In genomic region chr9:134136117-134136996, GRCh38 we compare ENCODE assay signal across 7 cellular contexts. TPM values are rescaled to one million over a fixed set of nuclear protein-coding genes. Genes with fewer than 3 reads are reported as not detected.
A peak's percentile ranks its signal among the peaks of the same experiment; 100 is the strongest.
DNase-seq lines count a peak whose midpoint lies in the region; ATAC-seq and TF ChIP-seq lines count a peak whose summit lies in the region.

No MANE protein-coding gene starts in this region.

- H3K4ac ChIP-seq in H9 (ENCODE audit: low read depth, low read length) = no peak overlapping the region

- H3K9me3 ChIP-seq in H9 (ENCODE audit: control insufficient read depth, low read depth, low read length) = no peaks in the 10 kb centered on the region
- no peaks in the 10 kb centered on the region for H3K9me3 ChIP-seq in OCI-LY7 (ENCODE audit: low read length)
- H3K9me3 ChIP-seq in mammary epithelial cell (replicated peaks; ENCODE audit: insufficient read depth, low read length) = no peaks in the 10 kb centered on the region
- no peaks in the 10 kb centered on the region for H3K9me3 ChIP-seq in right lobe of liver
- no peaks in the 10 kb centered on the region for H3K9me3 ChIP-seq in subcutaneous abdominal adipose tissue (ENCODE audit: control insufficient read depth in 5 of 5, low read length in 5 of 5)

- no peak overlapping the region for H2BK5ac ChIP-seq in H9 (ENCODE audit: insufficient read length, low read length)

- POLR2A ChIA-PET in OCI-LY7 (lab: Charles Lee) = interaction anchor here (0.6 to 1.3 kb wide), 2 partner anchors 28 to 1092 kb away, joined by 3 to 5 read pairs; partner anchors contain the start of gene RNU6ATAC

- ATAC-seq in right lobe of liver = peak in 2 of 4 donors; percentile 1 to 3

- no peaks in the 10 kb centered on the region for H3K9me3 Mint-ChIP-seq in H9

- no peak overlapping the region for H2BK20ac ChIP-seq in H9 (ENCODE audit: low read depth, low read length, poor library complexity, severe bottlenecking)

- DNase-seq in GM13976 (ENCODE audit: low spot score) (peak; percentile 63), H9 (no peak), OCI-LY7 (ENCODE audit: low spot score) (peak; percentile 38), mammary epithelial cell (peak; percentile 19), right lobe of liver (peak in 1 of 3 donors; percentile 47), SHP77 (lab: John Stamatoyannopoulos, UW) (no peak)

- no peak overlapping the region for H4K5ac ChIP-seq in H9 (ENCODE audit: insufficient read length, low read depth, low read length)

- H2AFZ ChIP-seq in H9 (ENCODE audit: low read length) (no peak overlapping the region), OCI-LY7 (ENCODE audit: low read length) (no peak overlapping the region), mammary epithelial cell (ENCODE audit: low read depth, low read length) (peak overlapping the region; percentile 68)

- no peak overlapping the region for H4K91ac ChIP-seq in H9 (ENCODE audit: insufficient read length, low read depth, low read length)

- H2BK120ac ChIP-seq in H9 (ENCODE audit: low read depth, low read length, poor library complexity, severe bottlenecking) = no peak overlapping the region

- H2AK5ac ChIP-seq in H9 (ENCODE audit: insufficient read length, low read length) = no peak overlapping the region

- no peak overlapping the region for H4K8ac ChIP-seq in H9 (replicated peaks; ENCODE audit: insufficient read length, low read depth, low read length)

- peak; percentile 46 for TF ChIP-seq POLR2A in right lobe of liver (IDR thresholded peaks at IDR 0.05)

- H3K36me3 Mint-ChIP-seq in H9 (ENCODE audit: insufficient read depth in 1 of 3, low read depth in 3 of 3) = peaks cover 21 to 32% (median 26%) of the 10 kb centered on the region in 3 experiments; a peak in 6 of 7 replicates

- TF ChIP-seq CTCF in GM13976 (IDR thresholded peaks at IDR 0.05; ENCODE audit: borderline replicate concordance, control extremely low read depth, extremely low read depth, insufficient read depth, missing control alignments) = no peak
- no peak for TF ChIP-seq CTCF in H9 (conservative IDR thresholded peaks at IDR 0.05)
- TF ChIP-seq CTCF in OCI-LY7 (conservative IDR thresholded peaks at IDR 0.05; ENCODE audit: low read length) = no peak
- TF ChIP-seq CTCF in mammary epithelial cell (conservative IDR thresholded peaks at IDR 0.05 in 1 of 2, IDR thresholded peaks at IDR 0.05 in 1 of 2; ENCODE audit: extremely low read depth in 1 of 2, insufficient read depth in 1 of 2, low read depth in 1 of 2, low read length in 2 of 2) = no peak
- no peak for TF ChIP-seq CTCF in right lobe of liver (IDR thresholded peaks at IDR 0.05)

- no peak overlapping the region for H2BK15ac ChIP-seq in H9 (ENCODE audit: low read depth, low read length)

- H3K4me2 ChIP-seq in H9 (ENCODE audit: insufficient read depth, insufficient read length, low read length) (peak overlapping the region; percentile 61), OCI-LY7 (ENCODE audit: low read length) (peak overlapping the region; percentile 86), mammary epithelial cell (ENCODE audit: insufficient read depth, low read depth, low read length) (peak overlapping the region; percentile 80)

- no peak overlapping the region for H2BK12ac ChIP-seq in H9 (ENCODE audit: insufficient read length, low read depth, low read length)

- peaks cover 25 to 42% of the 10 kb centered on the region in 2 experiments for H3K4me1 Mint-ChIP-seq in H9

- peak overlapping the region; percentile 90 to 97 for H3K4me3 Mint-ChIP-seq in H9

- intact Hi-C loops in OCI-LY7 (cut with micrococcal nuclease; ENCODE audit: unreplicated experiment) (loop anchor here (5.0 kb wide), 1 partner anchor 109 kb away; the partner anchor contains the start of gene BRD3OS), mammary epithelial cell (cut with micrococcal nuclease) (loop anchor here (1.0 to 5.0 kb wide), 3 partner anchors 28 to 109 kb away; partner anchors contain the start of genes BRD3OS and RNU6ATAC), right lobe of liver (cut with DNase I) (no loop called here)

- no peaks in the 10 kb centered on the region for H3K27me3 Mint-ChIP-seq in H9 (ENCODE audit: low read depth)

- H3K36me3 ChIP-seq in OCI-LY7 (ENCODE audit: insufficient read depth, low read length) (peaks cover 39% of the 10 kb centered on the region), mammary epithelial cell (ENCODE audit: insufficient read depth, low read length) (peaks cover 5% of the 10 kb centered on the region), right lobe of liver (peaks cover 0 to 18% (median 7%) of the 10 kb centered on the region in 4 donors), subcutaneous abdominal adipose tissue (ENCODE audit: control insufficient read depth in 5 of 5, insufficient read depth in 5 of 5, low read length in 5 of 5) (peaks cover 0 to 16% (median 14%) of the 10 kb centered on the region in 5 donors)

- peak overlapping the region; percentile 92 for H3K14ac ChIP-seq in H9 (ENCODE audit: insufficient read depth, low read length)

- H3K4me1 ChIP-seq in H9 (ENCODE audit: insufficient read depth, low read length) (peaks cover 7% of the 10 kb centered on the region; the same call in 1 of the 2 replicates), OCI-LY7 (ENCODE audit: insufficient read depth, low read length, poor library complexity, severe bottlenecking) (peaks cover 27% of the 10 kb centered on the region), mammary epithelial cell (ENCODE audit: insufficient read depth, low read length) (peaks cover 24% of the 10 kb centered on the region), right lobe of liver (peaks cover 0 to 33% (median 15%) of the 10 kb centered on the region in 4 donors), subcutaneous abdominal adipose tissue (ENCODE audit: control insufficient read depth in 5 of 5, insufficient read depth in 5 of 5, low read length in 5 of 5) (peaks cover 4 to 62% (median 52%) of the 10 kb centered on the region in 5 donors)

- dilution Hi-C loops in mammary epithelial cell (cut with HindIII; ENCODE audit: low sequenced_read_pairs) = no loop called here

- H3K27me3 ChIP-seq in H9 (ENCODE audit: insufficient read depth, low read length) (no peaks in the 10 kb centered on the region), mammary epithelial cell (ENCODE audit: insufficient read depth, low read length) (no peaks in the 10 kb centered on the region), right lobe of liver (no peaks in the 10 kb centered on the region), subcutaneous abdominal adipose tissue (ENCODE audit: control insufficient read depth in 5 of 5, insufficient read depth in 4 of 5, low read length in 5 of 5) (no peaks in the 10 kb centered on the region)

- H3K9me2 ChIP-seq in OCI-LY7 (ENCODE audit: insufficient read depth, low read length) = no peaks in the 10 kb centered on the region

- no peak overlapping the region for H3T11ph ChIP-seq in H9 (ENCODE audit: low read length)

- H3K9ac ChIP-seq in H9 (ENCODE audit: extremely low read depth, insufficient read length, low read length) (peak overlapping the region; percentile 75), mammary epithelial cell (ENCODE audit: insufficient read depth, low read length) (peak overlapping the region; percentile 45), subcutaneous abdominal adipose tissue (ENCODE audit: low read length in 5 of 5) (peak overlapping the region; percentile 26 to 97 (median 84))

- in situ Hi-C loops in GM13976 (cut with MboI; ENCODE audit: low sequenced_read_pairs, unreplicated experiment) (no loop called here), mammary epithelial cell (cut with MboI; ENCODE audit: low sequenced_read_pairs in 2 of 2) (no loop called here)

- CTCF ChIA-PET in OCI-LY7 (lab: Charles Lee; ENCODE audit: unreplicated experiment) = interaction anchor here (0.6 kb wide), 1 partner anchor 76 kb away, joined by 4 read pairs; no protein-coding TSS in a partner anchor
- CTCF ChIA-PET in mammary epithelial cell (lab: Charles Lee; ENCODE audit: low non-redundant PET) = interaction anchor here (0.6 kb wide), 2 partner anchors 28 to 863 kb away, joined by 3 to 4 read pairs; no protein-coding TSS in a partner anchor

- no CpG with 5 or more reads among the region's 93 CpGs for WGBS in H9 (ENCODE audit: extremely low coverage, insufficient read length, low lambda C conversion rate)
- 2% methylated on average over 7 of the region's 93 CpGs for WGBS in mammary epithelial cell (ENCODE audit: low coverage, missing lambda C conversion rate)
- 0% methylated on average over 3 of the region's 93 CpGs for WGBS in right lobe of liver (ENCODE audit: insufficient coverage, low coverage, low lambda C conversion rate, missing lambda C conversion rate)

- no peak overlapping the region for H3K27ac ChIP-seq in H9 (ENCODE audit: insufficient read length, low read depth, low read length)
- H3K27ac ChIP-seq in OCI-LY7 (ENCODE audit: low read depth, low read length, poor library complexity, severe bottlenecking) = peak overlapping the region; percentile 40
- peak overlapping the region; percentile 50 for H3K27ac ChIP-seq in mammary epithelial cell (ENCODE audit: insufficient read depth, low read depth, low read length)
- H3K27ac ChIP-seq in right lobe of liver = peak overlapping the region; percentile 32 to 60 (median 33)
- H3K27ac ChIP-seq in subcutaneous abdominal adipose tissue (ENCODE audit: low read depth, low read length) = no peak overlapping the region

- H3K79me1 ChIP-seq in H9 (ENCODE audit: insufficient read depth, low read depth, low read length, poor library complexity, severe bottlenecking) = peaks cover 7% of the 10 kb centered on the region

- H3K4me3 ChIP-seq in OCI-LY7 (ENCODE audit: low read depth, low read length, poor library complexity, severe bottlenecking) (peak overlapping the region; percentile 100), mammary epithelial cell (replicated peaks in 1 of 3; ENCODE audit: insufficient read depth in 1 of 3, low read depth in 2 of 3, low read length in 3 of 3) (peak overlapping the region; percentile 68 to 95 (median 84)), right lobe of liver (peak overlapping the region; percentile 67 to 99 (median 97)), subcutaneous abdominal adipose tissue (ENCODE audit: low read depth in 1 of 5, low read length in 5 of 5) (peak overlapping the region; percentile 73 to 90 (median 80))

- BruUV-seq in OCI-LY7 (replicated peaks; lab: Mats Ljungman, UMichigan) (TSS peak; percentile 54), mammary epithelial cell (replicated peaks; lab: Mats Ljungman, UMichigan) (TSS peak; percentile 22)

- peaks cover 29% of the 10 kb centered on the region; the same call in 1 of the 2 replicates for H3K79me2 ChIP-seq in H9 (ENCODE audit: insufficient read depth, low read length)
- H3K79me2 ChIP-seq in OCI-LY7 (ENCODE audit: insufficient read depth, low read depth, low read length) = peaks cover 48% of the 10 kb centered on the region
- H3K79me2 ChIP-seq in mammary epithelial cell (ENCODE audit: insufficient read depth, low read length) = peaks cover 61% of the 10 kb centered on the region

- peaks cover 6% of the 10 kb centered on the region for H4K20me1 ChIP-seq in H9 (ENCODE audit: control insufficient read depth, insufficient read depth, insufficient read length)
- H4K20me1 ChIP-seq in OCI-LY7 (ENCODE audit: insufficient read depth, low read length) = peaks cover 27% of the 10 kb centered on the region; the same call in 1 of the 2 replicates
- H4K20me1 ChIP-seq in mammary epithelial cell (ENCODE audit: insufficient read depth, low read length) = peaks cover 3% of the 10 kb centered on the region

- peak overlapping the region; percentile 66 to 94 (median 89); a peak in 6 of 7 replicates for H3K27ac Mint-ChIP-seq in H9

- H3K23ac ChIP-seq in H9 (ENCODE audit: insufficient read length, low read depth, low read length) = no peak overlapping the region

- H3K23me2 ChIP-seq in H9 (ENCODE audit: insufficient read length, low read depth, low read length, poor library complexity, severe bottlenecking) = peaks cover 11% of the 10 kb centered on the region

- H3K56ac ChIP-seq in H9 (ENCODE audit: insufficient read length, low read depth, low read length) = no peak overlapping the region

- H3K18ac ChIP-seq in H9 (ENCODE audit: insufficient read length, low read depth, low read length) = no peak overlapping the region

RNA-seq across cellular contexts. Expression of gene WDR5, which starts 0.5 kb away (rescaled TPM):
- total RNA-seq in H9 (2021) = 72.3 and 74.0 TPM in 2 replicates
- 27.5 and 32.5 TPM in 2 replicates for total RNA-seq in OCI-LY7 (2014; rRNA removed; shearing (Covaris generic))
- 44.6 and 46.3 TPM in 2 replicates for total RNA-seq in OCI-LY7 (2022)
- total RNA-seq in mammary epithelial cell = 10 to 100 TPM; 22.3 to 37.9 TPM
- polyA plus RNA-seq in mammary epithelial cell = 32.8 TPM
- polyA minus RNA-seq in mammary epithelial cell = 31.2 TPM
- total RNA-seq in right lobe of liver = 10 to 100 TPM; 16.6 to 24.0 (median 19.9) TPM

RNA-seq across cellular contexts. Expression of gene RNU6ATAC, which starts 28.0 kb away (rescaled TPM):
- total RNA-seq in H9 (2021) (132 and 134 TPM in 2 replicates), OCI-LY7 (2022) (80.3 and 130 TPM in 2 replicates), mammary epithelial cell (10 to 100 TPM in 1 of 2 donors, not detected in 1; 58.5 TPM), right lobe of liver (10 to 100 TPM in 4 of 6 experiments, not detected in 2; 17.4 to 91.1 (median 42.6) TPM)
- not detected in 2 replicates for total RNA-seq in OCI-LY7 (2014; rRNA removed; shearing (Covaris generic))
- not detected for polyA plus RNA-seq in mammary epithelial cell
- polyA minus RNA-seq in mammary epithelial cell = not detected

Comparison
In these comparisons a context has a peak if more than half of its experiments do, and no peak if none do; other contexts are left out.
1. DNase-seq: peak in GM13976 (single experiment), OCI-LY7 (single experiment) and mammary epithelial cell (single experiment); none in H9 (single experiment) and SHP77 (0 of 2).
2. H3K27ac ChIP-seq: peak in OCI-LY7 (single experiment), mammary epithelial cell (single experiment) and right lobe of liver (3 of 3); none in H9 (single experiment) and subcutaneous abdominal adipose tissue (single experiment).
3. intact Hi-C loops: an anchor here in OCI-LY7 (5.0 kb wide) and mammary epithelial cell (1.0 to 5.0 kb wide); none called in right lobe of liver.
4. Peak in every context shown above with its lines, with median percentiles within 50 percentile points of each other: H3K4me2 ChIP-seq, H3K9ac ChIP-seq and H3K4me3 ChIP-seq.